In genomic region chr12:68807576-68808387, GRCh38 we compare ENCODE assay signal across 8 cellular contexts. TPM values are rescaled to one million over a fixed set of nuclear protein-coding genes. Genes with fewer than 3 reads are reported as not detected.
DNase-seq lines count a peak whose midpoint lies in the region; ATAC-seq and TF ChIP-seq lines count a peak whose summit lies in the region.

Gene MDM2 (plus strand): TSS chr12:68808177. CDS start chr12:68808478, 301 bp downstream.

- intact Hi-C loops in PC-3 (cut with micrococcal nuclease), result loop anchor here (1.0 to 5.0 kb wide), 2 partner anchors 61 to 195 kb away; partner anchors contain the start of genes RAP1B and SLC35E3

- H3K9ac ChIP-seq in DND-41 (ENCODE audit: low read depth, low read length) (peak within 1 kb of the TSS; percentile 99), PC-3 (ENCODE audit: low read length) (peak within 1 kb of the TSS; percentile 99), mucosa of stomach (ENCODE audit: low read length) (peak within 1 kb of the TSS; percentile 96)

- H3K79me2 ChIP-seq in DND-41 (ENCODE audit: insufficient read depth, low read length), result peaks cover 48% of the 10 kb centered on the region
- H3K79me2 ChIP-seq in PC-3 (ENCODE audit: low read length), result peaks cover 39% of the 10 kb centered on the region

- H3K4me3 ChIP-seq in DND-41 (ENCODE audit: low read depth in 1 of 2, low read length in 2 of 2), result peak within 1 kb of the TSS; percentile 62 to 81; a peak in 3 of 4 replicates
- H3K4me3 ChIP-seq in PC-3 (ENCODE audit: low read length), result peak within 1 kb of the TSS; percentile 81
- H3K4me3 ChIP-seq in epithelial cell of proximal tubule (ENCODE audit: low read depth, low read length), result peak within 1 kb of the TSS; percentile 99
- H3K4me3 ChIP-seq in mucosa of stomach (ENCODE audit: low read length), result peak within 1 kb of the TSS; percentile 83

- H3K9me3 ChIP-seq in DND-41 (ENCODE audit: insufficient read depth, low read length, severe bottlenecking), result no peaks in the 10 kb centered on the region
- no peaks in the 10 kb centered on the region for H3K9me3 ChIP-seq in PC-3 (ENCODE audit: low read length)
- H3K9me3 ChIP-seq in mucosa of stomach (ENCODE audit: control insufficient read depth, low read length), result no peaks in the 10 kb centered on the region

- POLR2A ChIA-PET in PC-3 (lab: Charles Lee; ENCODE audit: unreplicated experiment), result interaction anchor here (0.7 kb wide), 1 partner anchor 372 kb away, joined by 3 read pairs; no protein-coding TSS in a partner anchor

- peaks cover 31% of the 10 kb centered on the region for H3K36me3 ChIP-seq in DND-41 (ENCODE audit: insufficient read depth, low read length)
- peaks cover 14% of the 10 kb centered on the region for H3K36me3 ChIP-seq in PC-3 (ENCODE audit: low read depth, low read length)
- H3K36me3 ChIP-seq in mucosa of stomach (ENCODE audit: control insufficient read depth, insufficient read depth, low read length), result no peaks in the 10 kb centered on the region

- H3K4me2 ChIP-seq in DND-41 (ENCODE audit: insufficient read depth, low read length), result peak within 1 kb of the TSS; percentile 80
- peak within 1 kb of the TSS; percentile 96 for H3K4me2 ChIP-seq in PC-3 (ENCODE audit: low read length)

- peak; percentile 75 for TF ChIP-seq CTCF in DND-41 (IDR thresholded peaks at IDR 0.05; ENCODE audit: borderline replicate concordance, extremely low read depth, low read length, poor library complexity, severe bottlenecking)
- TF ChIP-seq CTCF in PC-3 (conservative IDR thresholded peaks at IDR 0.05; ENCODE audit: low read depth, low read length), result peak; percentile 64; the same call in 1 of the 2 replicates
- TF ChIP-seq CTCF in epithelial cell of proximal tubule (conservative IDR thresholded peaks at IDR 0.05; ENCODE audit: low read depth, low read length), result peak; percentile 61

- H3K4me1 ChIP-seq in DND-41 (ENCODE audit: insufficient read depth, low read length), result peaks cover 43% of the 10 kb centered on the region
- peaks cover 15% of the 10 kb centered on the region for H3K4me1 ChIP-seq in PC-3 (ENCODE audit: insufficient read depth, low read length)
- H3K4me1 ChIP-seq in mucosa of stomach (ENCODE audit: control insufficient read depth, insufficient read depth, low read length), result peaks cover 14% of the 10 kb centered on the region

- H4K20me1 ChIP-seq in DND-41 (ENCODE audit: insufficient read depth, low read length) (peaks cover 13% of the 10 kb centered on the region; the same call in 1 of the 2 replicates), PC-3 (ENCODE audit: low read length) (peaks cover 17% of the 10 kb centered on the region; the same call in 1 of the 2 replicates)

- in situ Hi-C loops in KBM-7 (cut with MboI; ENCODE audit: low pct_unique_long_range_greater_than_20kb, low sequenced_read_pairs), result no loop called here

- CTCF ChIA-PET in PC-3 (lab: Charles Lee), result interaction anchor here (1.0 to 1.2 kb wide), 2 partner anchors 22 to 62 kb away, joined by 3 to 4 read pairs; partner anchors contain the start of gene SLC35E3

- H3K27me3 ChIP-seq in DND-41 (ENCODE audit: insufficient read depth, low read length, poor library complexity) (no peaks in the 10 kb centered on the region), PC-3 (ENCODE audit: low read length) (no peaks in the 10 kb centered on the region), mucosa of stomach (ENCODE audit: control insufficient read depth, insufficient read depth, low read length) (no peaks in the 10 kb centered on the region)

- H3K9me2 ChIP-seq in PC-3 (replicated peaks; ENCODE audit: low read length), result no peaks in the 10 kb centered on the region

- no peaks in the 10 kb centered on the region for H3F3A ChIP-seq in PC-3 (ENCODE audit: low read length, unreplicated experiment)

- H3K27ac ChIP-seq in DND-41 (ENCODE audit: low read length) (peak within 1 kb of the TSS; percentile 97), PC-3 (ENCODE audit: low read length) (peak within 1 kb of the TSS; percentile 95)

- H2AFZ ChIP-seq in DND-41 (ENCODE audit: low read depth, low read length) (peak within 1 kb of the TSS; percentile 93), PC-3 (ENCODE audit: low read length) (peak within 1 kb of the TSS; percentile 79)

- ATAC-seq in DND-41 (ENCODE audit: insufficient read depth, low read depth), result peak; percentile 86
- peak; percentile 79 for ATAC-seq in GM21723 (IDR thresholded peaks at IDR 0.05; ENCODE audit: unreplicated experiment)
- peak; percentile 82 for ATAC-seq in PC-3

- DNase-seq in DND-41 (peak; percentile 97), KBM-7 (peak; percentile 95), PC-3 (peak; percentile 93), activated T-cell treated with anti-CD3 and anti-CD28 coated beads for 48 hours (ENCODE audit: low read depth) (peak; percentile 95), epithelial cell of proximal tubule (ENCODE audit: low read depth) (no peak)
- peak; percentile 94 for DNase-seq in stimulated activated CD8-positive, alpha-beta memory T cell treated with anti-CD3 and anti-CD28 coated beads, Interleukin-7, amount 100 ng/mL, for 1 hour (ENCODE audit: low read depth in 2 of 2)

- no TSS peak for BruUV-seq in PC-3 (replicated peaks; lab: Mats Ljungman, UMichigan)

RNA-seq across cellular contexts. Expression of gene MDM2, which starts in this region (rescaled TPM):
- 43.0 and 86.4 TPM in 2 replicates for total RNA-seq in PC-3 (2014; rRNA removed)
- total RNA-seq in epithelial cell of proximal tubule, result 53.0 and 129 TPM in 2 replicates
